Comparison of ENCODE assay signal across 8 cellular contexts in the genomic region with DNA sequence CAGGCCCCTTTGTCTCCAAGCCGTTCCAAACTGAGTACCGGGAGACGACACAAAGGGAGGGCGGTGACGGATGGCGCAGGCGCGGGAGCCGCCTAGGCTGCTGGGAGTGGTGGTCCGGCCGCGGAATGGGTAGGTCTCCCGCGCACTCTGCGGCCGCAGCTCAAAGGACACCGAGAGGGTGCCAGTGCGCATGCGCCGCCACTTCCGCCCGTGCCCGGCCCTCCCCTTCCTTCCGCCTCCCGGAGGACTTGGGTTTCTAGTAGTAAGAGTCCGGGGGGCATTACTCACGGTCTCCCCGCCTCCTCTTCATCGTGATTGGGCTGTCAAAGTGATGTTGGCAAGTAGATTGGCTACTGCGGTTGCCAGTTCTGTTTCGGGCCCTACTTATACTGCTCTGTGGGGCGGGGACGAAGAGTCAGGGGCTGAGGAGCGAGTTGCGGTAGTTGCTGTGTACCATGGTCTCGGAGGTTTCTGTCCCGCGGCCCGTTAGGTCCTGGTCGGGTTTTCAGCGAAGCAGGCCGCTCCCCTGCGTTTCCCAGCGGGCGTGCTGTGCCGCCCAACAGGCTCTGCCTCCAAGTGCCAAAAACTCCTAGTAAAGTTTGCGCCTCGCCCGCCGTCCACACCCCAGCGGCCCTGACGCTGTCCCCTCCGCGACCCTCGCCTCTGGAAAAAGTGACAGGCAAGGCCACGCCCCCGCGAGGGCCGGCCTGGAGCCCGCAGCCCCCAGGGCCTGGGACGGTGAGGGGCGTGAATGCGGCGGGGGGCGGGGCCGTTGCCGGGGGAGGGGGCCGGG. TPM values are rescaled to one million over a fixed set of nuclear protein-coding genes. Genes with fewer than 3 reads are reported as not detected.
A peak's percentile ranks its signal among the peaks of the same experiment; 100 is the strongest.
DNase-seq lines count a peak whose midpoint lies in the region; ATAC-seq, FAIRE-seq and TF ChIP-seq lines count a peak whose summit lies in the region.

No MANE protein-coding gene starts in this region.

- intact Hi-C loops in right cardiac atrium (cut with DNase I): loop anchor here in 1 of 4 donors (10.0 kb wide), 1 partner anchor 102 kb away; no protein-coding TSS in a partner anchor
- intact Hi-C loops in uterus (cut with DNase I; ENCODE audit: low total_unique reads): loop anchor here (10.0 kb wide), 1 partner anchor 202 kb away; a partner anchor contains a TSS

- ATAC-seq in HG02973 (IDR thresholded peaks at IDR 0.05; ENCODE audit: unreplicated experiment) (peak; percentile 43), right cardiac atrium (peak; percentile 81 to 86)

- peak; percentile 89 for DNase-seq in GM18507 (ENCODE audit: extremely low spot score, insufficient read length, low read depth)
- peak; percentile 100 for DNase-seq in NCI-H1930 (lab: John Stamatoyannopoulos, UW)
- DNase-seq in T-helper 22 cell (ENCODE audit: low read depth): peak; percentile 99
- peak; percentile 99 for DNase-seq in astrocyte (ENCODE audit: low read depth)
- peak; percentile 100 for DNase-seq in right cardiac atrium
- DNase-seq in pulmonary artery endothelial cell (ENCODE audit: low read depth, low spot score): peak; percentile 99
- DNase-seq in uterus: peak; percentile 100

- H3K4me3 ChIP-seq in astrocyte (ENCODE audit: insufficient read depth, low read depth, low read length) (peak overlapping the region; percentile 79), right cardiac atrium (ENCODE audit: low read length) (peak overlapping the region; percentile 99), uterus (peak overlapping the region; percentile 80 to 92)

- H3K79me2 ChIP-seq in astrocyte (ENCODE audit: insufficient read depth, low read length): peaks cover 41% of the 10 kb centered on the region

- no peaks in the 10 kb centered on the region for H3K27me3 Mint-ChIP-seq in astrocyte (ENCODE audit: low read depth, unreplicated experiment)

- H3K4me1 Mint-ChIP-seq in astrocyte (ENCODE audit: low read depth, unreplicated experiment): peaks cover 6% of the 10 kb centered on the region

- under 1% methylated on average over 68 of the region's 68 CpGs for WGBS in right cardiac atrium

- TF ChIP-seq POLR2A in uterus (IDR thresholded peaks at IDR 0.05): peak; percentile 79 to 95

- no peaks in the 10 kb centered on the region for H3K36me3 Mint-ChIP-seq in astrocyte (ENCODE audit: low read depth, unreplicated experiment)

- H4K20me1 ChIP-seq in astrocyte (ENCODE audit: insufficient read depth, low read length): peaks cover 23% of the 10 kb centered on the region

- H3K4me2 ChIP-seq in astrocyte (ENCODE audit: low read length): peak overlapping the region; percentile 98

- peak overlapping the region; percentile 78 for H2AFZ ChIP-seq in astrocyte (ENCODE audit: low read depth, low read length)

- no peaks in the 10 kb centered on the region for H3K36me3 ChIP-seq in astrocyte (ENCODE audit: insufficient read depth, low read length)
- no peaks in the 10 kb centered on the region for H3K36me3 ChIP-seq in uterus

- H3K27ac ChIP-seq in astrocyte (ENCODE audit: low read depth, low read length): peak overlapping the region; percentile 99
- peak overlapping the region; percentile 100 for H3K27ac ChIP-seq in right cardiac atrium (ENCODE audit: low read length)
- H3K27ac ChIP-seq in uterus: peak overlapping the region; percentile 99

- H3K9me3 ChIP-seq in astrocyte (ENCODE audit: insufficient read depth, low read depth, low read length) (no peaks in the 10 kb centered on the region), right cardiac atrium (ENCODE audit: control insufficient read depth, low read length) (no peaks in the 10 kb centered on the region), uterus (no peaks in the 10 kb centered on the region)

- H3K4me1 ChIP-seq in astrocyte (ENCODE audit: insufficient read depth, low read length): peaks cover 20% of the 10 kb centered on the region
- H3K4me1 ChIP-seq in right cardiac atrium (ENCODE audit: control insufficient read depth, insufficient read depth, low read length): peaks cover 3% of the 10 kb centered on the region
- peaks cover under 1 to 6% of the 10 kb centered on the region in 2 donors for H3K4me1 ChIP-seq in uterus

- peak; percentile 99 for FAIRE-seq in GM18507 (lab: Jason Lieb, UNC)
- FAIRE-seq in astrocyte (lab: Jason Lieb, UNC): peak; percentile 47

- H3K4me3 Mint-ChIP-seq in astrocyte (ENCODE audit: unreplicated experiment): peak overlapping the region; percentile 96

- no peaks in the 10 kb centered on the region for H3K9me3 Mint-ChIP-seq in astrocyte (ENCODE audit: unreplicated experiment)

- H3K27me3 ChIP-seq in astrocyte (ENCODE audit: insufficient read depth, low read length) (no peaks in the 10 kb centered on the region), right cardiac atrium (ENCODE audit: control insufficient read depth, insufficient read depth) (no peaks in the 10 kb centered on the region), uterus (no peaks in the 10 kb centered on the region)

- H3K27ac Mint-ChIP-seq in astrocyte (ENCODE audit: unreplicated experiment): peak overlapping the region; percentile 91

- peak overlapping the region; percentile 98 for H3K9ac ChIP-seq in astrocyte (ENCODE audit: low read length)

- TF ChIP-seq CTCF in astrocyte (IDR thresholded peaks at IDR 0.05; ENCODE audit: insufficient read depth, low read depth, low read length) (no peak), uterus (IDR thresholded peaks at IDR 0.05) (peak in 1 of 4 experiments; percentile 16)

RNA-seq across cellular contexts. Expression of a gene that starts 0.5 kb away (rescaled TPM):
- total RNA-seq in astrocyte (10.0 and 11.8 TPM in 2 replicates), right cardiac atrium (1 to 10 TPM; 6.2 to 8.7 (median 7.7) TPM), pulmonary artery endothelial cell (17.5 and 22.3 TPM in 2 replicates), uterus (10 to 100 TPM; 10.2 to 28.1 (median 19.5) TPM)
- polyA plus RNA-seq in right cardiac atrium: 6.6 TPM

RNA-seq across cellular contexts. Expression of a gene that starts 7.1 kb away (rescaled TPM):
- total RNA-seq in astrocyte (44.1 and 51.4 TPM in 2 replicates), right cardiac atrium (10 to 100 TPM; 36.5 to 50.2 (median 37.4) TPM), pulmonary artery endothelial cell (47.4 and 58.4 TPM in 2 replicates), uterus (100 to 1,000 TPM in 1 of 4 donors, 10 to 100 TPM in 3; 27.4 to 229 (median 53.8) TPM)
- polyA plus RNA-seq in right cardiac atrium: 51.0 TPM

Comparison
In these comparisons a context has a peak if more than half of its experiments do, and no peak if none do; other contexts are left out.
1. Peak in every context shown above with its lines: DNase-seq, ATAC-seq, H3K4me3 ChIP-seq and H3K27ac ChIP-seq.